7 cellular contexts compared by ENCODE assay signal in the genomic region with DNA sequence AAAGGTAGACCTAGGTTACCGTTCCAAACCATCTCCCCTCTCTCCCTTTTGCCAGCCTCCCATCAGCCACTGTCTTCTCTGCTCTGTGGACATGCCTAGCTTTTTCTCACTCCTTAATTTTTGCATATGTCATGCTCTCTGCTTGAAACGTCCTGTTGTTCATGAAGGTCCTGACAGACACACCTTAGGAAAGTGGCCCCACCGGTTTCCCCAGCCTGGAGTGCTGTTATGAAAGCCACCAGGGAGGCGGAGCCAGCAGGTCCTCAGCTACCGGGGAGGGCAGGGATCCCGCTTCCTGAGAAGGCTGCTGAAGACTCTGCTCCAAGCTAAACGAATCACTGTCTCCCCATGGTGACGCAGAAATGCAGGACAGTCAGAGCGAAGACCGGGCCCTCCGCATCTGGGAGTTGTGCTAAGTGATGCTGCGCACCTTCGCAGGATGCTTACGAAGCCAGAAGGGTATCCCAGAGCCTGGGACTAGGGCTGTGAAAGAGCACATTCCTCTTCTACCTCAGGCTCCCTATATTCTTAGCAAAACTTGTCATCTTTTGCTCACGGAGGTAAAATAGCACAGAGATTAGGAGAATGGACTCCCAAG. TPM values are rescaled to one million over a fixed set of nuclear protein-coding genes. Genes with fewer than 3 reads are reported as not detected.
DNase-seq lines count a peak whose midpoint lies in the region; ATAC-seq lines count a peak whose summit lies in the region.
"Had no signal": no experiment of that assay in that cellular context is flagged by ENCODE, and none has a peak within 500 bp of the region (broad histone marks: within the 10 kb centered on the region; RNA-seq: fewer than 3 reads in every experiment).

No MANE protein-coding gene starts in this region.

- peaks cover 0 to 5% of the 10 kb centered on the region in 2 donors for H3K27me3 ChIP-seq in mucosa of rectum (ENCODE audit: control insufficient read depth in 2 of 2, insufficient read depth in 2 of 2, low read length in 2 of 2)

- H3K27ac Mint-ChIP-seq in activated naive CD8-positive, alpha-beta T cell treated with anti-CD3 and anti-CD28 coated beads, Interleukin-2, amount 10 ng/mL, durations not matched to agents 7 days and 5 days = peak overlapping the region; percentile 81

- H3K4me3 ChIP-seq in mucosa of rectum (ENCODE audit: low read length in 2 of 2) = peak overlapping the region; percentile 42 to 77

- H3K9me3 Mint-ChIP-seq in activated naive CD8-positive, alpha-beta T cell treated with anti-CD3 and anti-CD28 coated beads, Interleukin-2, amount 10 ng/mL, durations not matched to agents 7 days and 5 days = no peaks in the 10 kb centered on the region

- peaks cover 23% of the 10 kb centered on the region for H3K4me1 Mint-ChIP-seq in activated naive CD8-positive, alpha-beta T cell treated with anti-CD3 and anti-CD28 coated beads, Interleukin-2, amount 10 ng/mL, durations not matched to agents 7 days and 5 days

- peak; percentile 26 for ATAC-seq in activated naive CD8-positive, alpha-beta T cell treated with anti-CD3 and anti-CD28 coated beads, Interleukin-2, amount 10 ng/mL, durations not matched to agents 7 days and 5 days (ENCODE audit: low read depth)
- ATAC-seq in HG03565 (IDR thresholded peaks at IDR 0.05; ENCODE audit: unreplicated experiment) (no peak), GM21515 (IDR thresholded peaks at IDR 0.05; ENCODE audit: unreplicated experiment) (no peak)

- no peaks in the 10 kb centered on the region for H3K36me3 ChIP-seq in mucosa of rectum (ENCODE audit: control insufficient read depth in 2 of 2, insufficient read depth in 2 of 2, low read length in 2 of 2)

- H3K4me3 Mint-ChIP-seq in activated naive CD8-positive, alpha-beta T cell treated with anti-CD3 and anti-CD28 coated beads, Interleukin-2, amount 10 ng/mL, durations not matched to agents 7 days and 5 days = peak overlapping the region; percentile 71

- H3K9ac ChIP-seq in mucosa of rectum (ENCODE audit: low read depth in 1 of 2, low read length in 2 of 2) = peak overlapping the region; percentile 73 to 74

- peaks cover 12% of the 10 kb centered on the region for H3K27me3 Mint-ChIP-seq in activated naive CD8-positive, alpha-beta T cell treated with anti-CD3 and anti-CD28 coated beads, Interleukin-2, amount 10 ng/mL, durations not matched to agents 7 days and 5 days

- peak overlapping the region; percentile 86 to 88 for H3K27ac ChIP-seq in mucosa of rectum (ENCODE audit: low read depth in 2 of 2, low read length in 2 of 2)

- peak; percentile 51 for DNase-seq in NCI-H1048 (lab: John Stamatoyannopoulos, UW)
- DNase-seq in activated naive CD8-positive, alpha-beta T cell treated with anti-CD3 and anti-CD28 coated beads, Interleukin-2, amount 10 ng/mL, durations not matched to agents 7 days and 5 days = peak; percentile 63
- DNase-seq in NCI-H2107 treated with DMSO at 0.1 percent for 48 hours (lab: John Stamatoyannopoulos, UW; ENCODE audit: unreplicated experiment) = no peak

- no peaks in the 10 kb centered on the region for H3K36me3 Mint-ChIP-seq in activated naive CD8-positive, alpha-beta T cell treated with anti-CD3 and anti-CD28 coated beads, Interleukin-2, amount 10 ng/mL, durations not matched to agents 7 days and 5 days

- no peaks in the 10 kb centered on the region for H3K9me3 ChIP-seq in mucosa of rectum (ENCODE audit: control insufficient read depth in 2 of 2, low read length in 2 of 2)

- POLR2A ChIA-PET in activated naive CD8-positive, alpha-beta T cell treated with anti-CD3 and anti-CD28 coated beads, Interleukin-2, amount 10 ng/mL, durations not matched to agents 7 days and 5 days (lab: Charles Lee) = interaction anchor here (0.5 to 3.0 kb wide), 9 partner anchors 11 to 538 kb away, joined by 3 to 21 read pairs (median 4); a partner anchor contains a TSS

- H3K4me1 ChIP-seq in mucosa of rectum (ENCODE audit: control insufficient read depth in 2 of 2, insufficient read depth in 2 of 2, low read length in 2 of 2) = peaks cover 30 to 38% of the 10 kb centered on the region in 2 donors

RNA-seq across cellular contexts. Expression of a gene that starts 2.3 kb away (rescaled TPM):
- total RNA-seq in activated naive CD8-positive, alpha-beta T cell treated with anti-CD3 and anti-CD28 coated beads, Interleukin-2, amount 10 ng/mL, durations not matched to agents 7 days and 5 days = 1 to 10 TPM; 1.2 to 1.7 TPM
- total RNA-seq: urinary bladder had no signal

RNA-seq across cellular contexts. Expression of a gene that starts 10.4 kb away (rescaled TPM):
- total RNA-seq in activated naive CD8-positive, alpha-beta T cell treated with anti-CD3 and anti-CD28 coated beads, Interleukin-2, amount 10 ng/mL, durations not matched to agents 7 days and 5 days = 10 to 100 TPM; 15.8 to 16.0 TPM

RNA-seq across cellular contexts. Expression of a gene that starts 23.4 kb away (rescaled TPM):
- under 1 TPM; 0.36 to 0.54 TPM for total RNA-seq in activated naive CD8-positive, alpha-beta T cell treated with anti-CD3 and anti-CD28 coated beads, Interleukin-2, amount 10 ng/mL, durations not matched to agents 7 days and 5 days

RNA-seq across cellular contexts. Expression of a gene that starts 33.8 kb away (rescaled TPM):
- total RNA-seq in activated naive CD8-positive, alpha-beta T cell treated with anti-CD3 and anti-CD28 coated beads, Interleukin-2, amount 10 ng/mL, durations not matched to agents 7 days and 5 days = 100 to 1,000 TPM; 114 to 128 TPM

RNA-seq across cellular contexts. Expression of a gene that starts 33.8 kb away (rescaled TPM):
- total RNA-seq in activated naive CD8-positive, alpha-beta T cell treated with anti-CD3 and anti-CD28 coated beads, Interleukin-2, amount 10 ng/mL, durations not matched to agents 7 days and 5 days = under 1 TPM; 0.45 to 0.64 TPM
